Comparison of ENCODE assay signal across 8 cellular contexts in the genomic region with DNA sequence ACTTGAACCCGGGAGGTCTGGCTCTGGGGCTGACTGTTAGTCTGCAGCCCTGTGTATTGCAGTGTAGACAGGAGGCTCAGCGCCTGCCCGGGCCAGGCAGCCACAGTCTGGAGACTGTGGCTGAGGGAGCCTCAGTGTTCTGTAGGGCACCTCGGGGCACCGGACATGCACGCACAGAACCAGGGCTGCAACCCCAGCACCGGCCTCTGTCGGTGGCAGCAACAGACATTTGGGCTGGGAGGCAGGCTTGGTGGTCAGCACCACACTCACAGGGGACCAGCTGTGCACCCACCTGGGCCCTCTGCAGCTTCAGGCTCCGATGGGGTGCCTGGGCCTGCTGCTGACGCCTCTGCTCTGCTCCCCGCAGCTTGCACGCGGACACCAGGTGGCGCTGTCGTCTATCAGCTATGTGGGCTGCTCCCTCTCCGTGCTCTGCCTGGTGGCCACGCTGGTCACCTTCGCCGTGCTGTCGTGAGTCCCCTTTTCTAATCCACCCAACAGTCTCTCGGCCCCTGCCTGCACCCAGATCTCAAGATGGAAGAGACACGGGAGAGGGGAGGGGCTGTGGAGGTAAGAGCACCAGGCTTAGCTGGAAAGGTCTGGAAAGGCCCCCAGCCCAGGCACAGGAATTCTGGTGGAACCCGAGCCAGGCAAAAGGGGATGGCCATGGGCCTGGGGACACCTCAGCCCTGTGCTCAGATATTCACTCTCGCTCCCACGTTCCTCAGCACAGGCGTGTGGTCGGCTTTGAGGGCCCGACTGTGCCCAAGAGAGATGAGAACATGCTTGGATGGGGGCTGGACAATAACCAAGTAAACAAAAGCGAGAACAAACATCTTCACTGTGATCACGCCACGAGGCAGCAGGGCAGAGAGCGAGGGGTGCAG.
DNase-seq lines count a peak whose midpoint lies in the region; ATAC-seq, FAIRE-seq and TF ChIP-seq lines count a peak whose summit lies in the region.

No MANE protein-coding gene starts in this region.

- H3K27me3 Mint-ChIP-seq in astrocyte (ENCODE audit: low read depth, unreplicated experiment), result peaks cover 25% of the 10 kb centered on the region

- H3K4me2 ChIP-seq in astrocyte (ENCODE audit: low read length), result no peak overlapping the region

- no peaks in the 10 kb centered on the region for H3K36me3 Mint-ChIP-seq in astrocyte (ENCODE audit: low read depth, unreplicated experiment)

- POLR2A ChIA-PET in HEK293 (lab: Yijun Ruan, JAX), result no interaction called here

- no peaks in the 10 kb centered on the region for H3K27me3 ChIP-seq in GM06990 (replicated peaks; ENCODE audit: control insufficient read depth, insufficient read depth, low read length)
- no peaks in the 10 kb centered on the region for H3K27me3 ChIP-seq in astrocyte (ENCODE audit: insufficient read depth, low read length)
- peaks cover 0 to 24% (median 0%) of the 10 kb centered on the region in 7 donors for H3K27me3 ChIP-seq in spleen (replicated peaks in 1 of 7)

- TF ChIP-seq CTCF in GM06990 (IDR thresholded peaks at IDR 0.05; ENCODE audit: insufficient read depth, low read length, poor library complexity, severe bottlenecking), result peak; percentile 97
- TF ChIP-seq CTCF in HEK293 (tag by site-specific recombination; IDR thresholded peaks at IDR 0.05), result peak; percentile 95
- peak; percentile 68 for TF ChIP-seq CTCF in astrocyte (IDR thresholded peaks at IDR 0.05; ENCODE audit: insufficient read depth, low read depth, low read length)
- TF ChIP-seq CTCF in spleen (IDR thresholded peaks at IDR 0.05 in 8 of 11, conservative IDR thresholded peaks at IDR 0.05 in 3 of 11), result peak; percentile 64 to 96 (median 88)

- no peak overlapping the region for H2AFZ ChIP-seq in astrocyte (ENCODE audit: low read depth, low read length)

- H4K20me1 ChIP-seq in astrocyte (ENCODE audit: insufficient read depth, low read length), result no peaks in the 10 kb centered on the region

- H3K9me3 ChIP-seq in HEK293 (ENCODE audit: control insufficient read depth, insufficient read depth, low read depth, low read length), result no peaks in the 10 kb centered on the region
- H3K9me3 ChIP-seq in astrocyte (ENCODE audit: insufficient read depth, low read depth, low read length), result peaks cover 5% of the 10 kb centered on the region
- no peaks in the 10 kb centered on the region for H3K9me3 ChIP-seq in spleen

- H3K36me3 ChIP-seq in GM06990 (ENCODE audit: control insufficient read depth, insufficient read depth, low read length) (no peaks in the 10 kb centered on the region), HEK293 (ENCODE audit: control insufficient read depth in 2 of 2, insufficient read depth in 1 of 2, low read length in 2 of 2) (no peaks in the 10 kb centered on the region), astrocyte (ENCODE audit: insufficient read depth, low read length) (no peaks in the 10 kb centered on the region), spleen (no peaks in the 10 kb centered on the region)

- H3K27ac Mint-ChIP-seq in astrocyte (ENCODE audit: unreplicated experiment), result no peak overlapping the region

- H3K27ac ChIP-seq in HEK293 (ENCODE audit: extremely low read depth, low read depth, low read length) (no peak overlapping the region), astrocyte (ENCODE audit: low read depth, low read length) (no peak overlapping the region), spleen (no peak overlapping the region)

- no peaks in the 10 kb centered on the region for H3K4me1 ChIP-seq in HEK293 (ENCODE audit: control insufficient read depth, insufficient read depth, low read length)
- H3K4me1 ChIP-seq in astrocyte (ENCODE audit: insufficient read depth, low read length), result no peaks in the 10 kb centered on the region
- H3K4me1 ChIP-seq in spleen, result peaks cover 0 to 46% (median 10%) of the 10 kb centered on the region in 6 donors

- no peak overlapping the region for H3K9ac ChIP-seq in astrocyte (ENCODE audit: low read length)

- H3K9me3 Mint-ChIP-seq in astrocyte (ENCODE audit: unreplicated experiment), result peaks cover 3% of the 10 kb centered on the region

- no peak overlapping the region for H3K4me3 Mint-ChIP-seq in astrocyte (ENCODE audit: unreplicated experiment)

- CTCF ChIA-PET in HEK293 (lab: Yijun Ruan, JAX), result interaction anchor here (0.5 to 4.1 kb wide), 29 partner anchors 9 to 749 kb away, joined by 3 to 70 read pairs (median 4); no protein-coding TSS in a partner anchor

- peak; percentile 63 for FAIRE-seq in astrocyte (lab: Jason Lieb, UNC)

- no peaks in the 10 kb centered on the region for H3K79me2 ChIP-seq in astrocyte (ENCODE audit: insufficient read depth, low read length)

- no peaks in the 10 kb centered on the region for H3K4me1 Mint-ChIP-seq in astrocyte (ENCODE audit: low read depth, unreplicated experiment)

- H3K4me3 ChIP-seq in GM06990 (replicated peaks; ENCODE audit: low read depth, low read length) (no peak overlapping the region), HEK293 (ENCODE audit: low read depth, low read length) (no peak overlapping the region), astrocyte (ENCODE audit: insufficient read depth, low read depth, low read length) (no peak overlapping the region), spleen (no peak overlapping the region)

- no peak for ATAC-seq in GM18861 (IDR thresholded peaks at IDR 0.05; ENCODE audit: unreplicated experiment)

- TF ChIP-seq POLR2A in spleen (IDR thresholded peaks at IDR 0.05), result no peak

- 43 to 60% (median 44%) methylated on average over 16 to 32 of the region's 32 CpGs for WGBS in spleen, 5 donors

- DNase-seq in GM06990 (ENCODE audit: extremely low read depth, insufficient read length), result peak; percentile 70
- DNase-seq in NCI-H1048 (lab: John Stamatoyannopoulos, UW), result peak; percentile 58
- DNase-seq in T-helper 9 cell, result peak; percentile 75
- DNase-seq in astrocyte (ENCODE audit: low read depth), result peak; percentile 6
- peak in 50 of 51 donors; percentile 10 to 92 (median 70) for DNase-seq in hypothalamus (lab: John Stamatoyannopoulos, UW)
- DNase-seq in spleen, result peak; percentile 95

- intact Hi-C loops in spleen (cut with DNase I; ENCODE audit: low total_unique reads), result no loop called here

TF ChIP-seq in HEK293, 187 proteins besides CTCF, POLR2A, EP300 and RAD21 (continues in another document):
- TF ChIP-seq SALL2 (tag by site-specific recombination; IDR thresholded peaks at IDR 0.05; ENCODE audit: borderline replicate concordance) (no peak), ZNF654 (tag by site-specific recombination; IDR thresholded peaks at IDR 0.05; ENCODE audit: low read depth) (peak; percentile 79), ZIC2 (tag by site-specific recombination; IDR thresholded peaks at IDR 0.05) (peak; percentile 39; the same call in 1 of the 2 replicates), ZNF391 (tag by site-specific recombination; IDR thresholded peaks at IDR 0.05; ENCODE audit: borderline replicate concordance, low read depth) (peak; percentile 68; the same call in 1 of the 2 replicates), ZFHX2 (tag by site-specific recombination; conservative IDR thresholded peaks at IDR 0.05) (peak; percentile 47; the same call in 1 of the 2 replicates), GLIS1 (tag by site-specific recombination; IDR thresholded peaks at IDR 0.05) (peak; percentile 18; the same call in 1 of the 2 replicates), ZBTB17 (tag by site-specific recombination; IDR thresholded peaks at IDR 0.05) (peak; percentile 91), EGR2 (tag by site-specific recombination; IDR thresholded peaks at IDR 0.05; ENCODE audit: low read depth) (peak; percentile 30; the same call in 1 of the 2 replicates), ZNF223 (tag by site-specific recombination; IDR thresholded peaks at IDR 0.05) (peak; percentile 20; the same call in 1 of the 2 replicates)
- TF ChIP-seq, protein P1, sequence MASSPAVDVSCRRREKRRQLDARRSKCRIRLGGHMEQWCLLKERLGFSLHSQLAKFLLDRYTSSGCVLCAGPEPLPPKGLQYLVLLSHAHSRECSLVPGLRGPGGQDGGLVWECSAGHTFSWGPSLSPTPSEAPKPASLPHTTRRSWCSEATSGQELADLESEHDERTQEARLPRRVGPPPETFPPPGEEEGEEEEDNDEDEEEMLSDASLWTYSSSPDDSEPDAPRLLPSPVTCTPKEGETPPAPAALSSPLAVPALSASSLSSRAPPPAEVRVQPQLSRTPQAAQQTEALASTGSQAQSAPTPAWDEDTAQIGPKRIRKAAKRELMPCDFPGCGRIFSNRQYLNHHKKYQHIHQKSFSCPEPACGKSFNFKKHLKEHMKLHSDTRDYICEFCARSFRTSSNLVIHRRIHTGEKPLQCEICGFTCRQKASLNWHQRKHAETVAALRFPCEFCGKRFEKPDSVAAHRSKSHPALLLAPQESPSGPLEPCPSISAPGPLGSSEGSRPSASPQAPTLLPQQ (tag by site-specific recombination; IDR thresholded peaks at IDR 0.05), result 0 out of 2 replicates have a peak, but pooled peaks have one; percentile 19
- TF ChIP-seq, protein P2, sequence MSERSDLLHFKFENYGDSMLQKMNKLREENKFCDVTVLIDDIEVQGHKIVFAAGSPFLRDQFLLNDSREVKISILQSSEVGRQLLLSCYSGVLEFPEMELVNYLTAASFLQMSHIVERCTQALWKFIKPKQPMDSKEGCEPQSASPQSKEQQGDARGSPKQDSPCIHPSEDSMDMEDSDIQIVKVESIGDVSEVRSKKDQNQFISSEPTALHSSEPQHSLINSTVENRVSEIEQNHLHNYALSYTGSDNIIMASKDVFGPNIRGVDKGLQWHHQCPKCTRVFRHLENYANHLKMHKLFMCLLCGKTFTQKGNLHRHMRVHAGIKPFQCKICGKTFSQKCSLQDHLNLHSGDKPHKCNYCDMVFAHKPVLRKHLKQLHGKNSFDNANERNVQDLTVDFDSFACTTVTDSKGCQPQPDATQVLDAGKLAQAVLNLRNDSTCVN (tag by site-specific recombination; optimal IDR thresholded peaks at IDR 0.05), result peak; percentile 7

Comparison
In these comparisons a context has a peak if more than half of its experiments do, and no peak if none do; other contexts are left out.
1. DNase-seq: peak in every context shown above with its lines; median percentile 95 in spleen; 75 in T-helper 9 cell; 70 in GM06990; 70 in hypothalamus; 58 in NCI-H1048; 6 in astrocyte.